ENCODE assay signal across 24 cellular contexts in genomic region chr2:68878071-68878711, GRCh38. TPM values are rescaled to one million over a fixed set of nuclear protein-coding genes. Genes with fewer than 3 reads are reported as not detected.
"Had no signal": no experiment of that assay in that cellular context is flagged by ENCODE, and none has a peak within 500 bp of the region (broad histone marks: within the 10 kb centered on the region; RNA-seq: fewer than 3 reads in every experiment).

No MANE protein-coding gene starts in this region.

- H3K27ac ChIP-seq: colonic mucosa, dorsolateral prefrontal cortex, esophagus muscularis mucosa, heart right ventricle, lower lobe of right lung, sigmoid colon, upper lobe of left lung had no signal

- ATAC-seq: activated CD8-positive, alpha-beta memory T cell treated with anti-CD3 and anti-CD28 coated beads, Interleukin-2, amount 10 ng/mL, durations not matched to agents 7 days and 5 days; activated CD8-positive, alpha-beta T cell treated with anti-CD3 and anti-CD28 coated beads for 36 hours; effector memory CD8-positive, alpha-beta T cell; lower lobe of right lung; natural killer cell; stimulated activated memory B cell treated with anti-CD40 and anti-IgM and Interleukin-4, amounts not matched to agents 10 μg/mL and 1 μg/mL and 100 μg/mL, for 72 hours had no signal

- H3K4me3 ChIP-seq: colonic mucosa, dorsolateral prefrontal cortex, esophagus muscularis mucosa, heart right ventricle, lower lobe of right lung, sigmoid colon, smooth muscle cell, upper lobe of left lung had no signal

- H3K36me3 ChIP-seq: colonic mucosa, esophagus muscularis mucosa, heart right ventricle, lower lobe of right lung, sigmoid colon, upper lobe of left lung had no signal

- H3K4me1 ChIP-seq: colonic mucosa, esophagus muscularis mucosa, lower lobe of right lung, upper lobe of left lung had no signal

- H3K27me3 ChIP-seq: colonic mucosa, esophagus muscularis mucosa, sigmoid colon, upper lobe of left lung had no signal

- DNase-seq: activated CD4-positive, alpha-beta T cell treated with anti-CD3 and anti-CD28 coated beads, Interleukin-2, amount 10 ng/mL, durations not matched to agents 7 days and 5 days; activated CD4-positive, CD25-positive, alpha-beta regulatory T cell; activated CD8-positive, alpha-beta memory T cell treated with anti-CD3 and anti-CD28 coated beads, Interleukin-2, amount 10 ng/mL, durations not matched to agents 7 days and 5 days; activated CD8-positive, alpha-beta T cell treated with anti-CD3 and anti-CD28 coated beads for 36 hours; activated effector memory CD4-positive, alpha-beta T cell treated with anti-CD3 and anti-CD28 coated beads, Interleukin-2, amount 50 U/mL, for 16 hours; activated naive CD4-positive, alpha-beta T cell treated with anti-CD3 and anti-CD28 coated beads, Interleukin-2, amount 10 ng/mL, durations not matched to agents 7 days and 5 days; activated T-cell treated with anti-CD3 and anti-CD28 coated beads for 4 hours; colonic mucosa; dorsolateral prefrontal cortex; effector memory CD8-positive, alpha-beta T cell; heart right ventricle; kidney; lower lobe of right lung; natural killer cell; sigmoid colon; stimulated activated CD4-positive, alpha-beta T cell treated with anti-CD3 and anti-CD28 coated beads, Interleukin-15, amount 100 ng/mL, for 24 hours; T-helper 1 cell; upper lobe of left lung had no signal

- H3K9me3 ChIP-seq: colonic mucosa, esophagus muscularis mucosa, heart right ventricle, lower lobe of right lung, sigmoid colon, upper lobe of left lung had no signal

- H3K4me2 ChIP-seq: smooth muscle cell had no signal

RNA-seq across cellular contexts. Expression of gene BMP10, which starts 7.0 kb away (rescaled TPM):
- total RNA-seq: activated CD4-positive, alpha-beta T cell treated with anti-CD3 and anti-CD28 coated beads, Interleukin-2, amount 10 ng/mL, durations not matched to agents 7 days and 5 days; activated CD8-positive, alpha-beta memory T cell treated with anti-CD3 and anti-CD28 coated beads, Interleukin-2, amount 10 ng/mL, durations not matched to agents 7 days and 5 days; activated CD8-positive, alpha-beta T cell treated with anti-CD3 and anti-CD28 coated beads for 36 hours; bronchial epithelial cell; colonic mucosa; dorsolateral prefrontal cortex; esophagus muscularis mucosa; kidney; natural killer cell; osteoblast; renal cortical epithelial cell; sigmoid colon; smooth muscle cell; upper lobe of left lung had no signal
- polyA plus RNA-seq: sigmoid colon, smooth muscle cell had no signal
